Comparison of ENCODE assay signal across 1 cellular context in genomic region chr13:31001647-31002046, GRCh38.
A peak's percentile ranks its signal among the peaks of the same experiment; 100 is the strongest.
TF ChIP-seq lines count a peak whose summit lies in the region.

No MANE protein-coding gene starts in this region.

TF ChIP-seq in HepG2, 621 proteins besides CTCF, POLR2A, EP300 and RAD21 (continued from another document):
- TF ChIP-seq JARID2 (CRISPR knock-in tag; IDR thresholded peaks at IDR 0.05; ENCODE audit: insufficient replicate concordance): no peak
- TF ChIP-seq AHR (CRISPR knock-in tag; IDR thresholded peaks at IDR 0.05): no peak
- no peak for TF ChIP-seq ZKSCAN1 (IDR thresholded peaks at IDR 0.05; ENCODE audit: low read length)
- no peak for TF ChIP-seq FLYWCH1 (CRISPR knock-in tag; IDR thresholded peaks at IDR 0.05)
- no peak for TF ChIP-seq TRIM22 (IDR thresholded peaks at IDR 0.05)
- TF ChIP-seq XBP1 (CRISPR knock-in tag; IDR thresholded peaks at IDR 0.05): no peak
- TF ChIP-seq E2F2 (CRISPR knock-in tag; IDR thresholded peaks at IDR 0.05; ENCODE audit: borderline replicate concordance): no peak
- TF ChIP-seq RAD51 (IDR thresholded peaks at IDR 0.05; ENCODE audit: borderline replicate concordance): peak; percentile 28; the same call in 1 of the 2 replicates
- TF ChIP-seq ADNP (CRISPR knock-in tag; IDR thresholded peaks at IDR 0.05): no peak
- no peak for TF ChIP-seq ZNF644 (CRISPR knock-in tag; IDR thresholded peaks at IDR 0.05; ENCODE audit: low read depth)
- no peak for TF ChIP-seq SMAD3 (CRISPR knock-in tag; IDR thresholded peaks at IDR 0.05)
- TF ChIP-seq MAZ (IDR thresholded peaks at IDR 0.05; ENCODE audit: borderline replicate concordance, low read depth, low read length): no peak
- no peak for TF ChIP-seq MAZ (CRISPR knock-in tag; IDR thresholded peaks at IDR 0.05; ENCODE audit: low read depth)
- TF ChIP-seq FOSL2 (CRISPR knock-in tag; IDR thresholded peaks at IDR 0.05): peak; percentile 69
- TF ChIP-seq SAFB2 (CRISPR knock-in tag; IDR thresholded peaks at IDR 0.05; ENCODE audit: borderline replicate concordance, low read depth): no peak
- TF ChIP-seq ZNF772 (CRISPR knock-in tag; IDR thresholded peaks at IDR 0.05): no peak
- no peak for TF ChIP-seq LCORL (IDR thresholded peaks at IDR 0.05)
- TF ChIP-seq LCORL (CRISPR knock-in tag; IDR thresholded peaks at IDR 0.05): no peak
- no peak for TF ChIP-seq ZNF251 (CRISPR knock-in tag; IDR thresholded peaks at IDR 0.05)
- no peak for TF ChIP-seq PHF8 (CRISPR knock-in tag; IDR thresholded peaks at IDR 0.05)
- TF ChIP-seq USF2 (IDR thresholded peaks at IDR 0.05; ENCODE audit: low read depth, low read length): peak; percentile 35; the same call in 1 of the 2 replicates
- no peak for TF ChIP-seq USF2 (CRISPR knock-in tag; IDR thresholded peaks at IDR 0.05; ENCODE audit: borderline replicate concordance)
- TF ChIP-seq FOXA3 (CRISPR knock-in tag; IDR thresholded peaks at IDR 0.05): no peak
